ENCODE assay signal across 1 cellular context in genomic region chr5:174734571-174735497, GRCh38.
TF ChIP-seq lines count a peak whose summit lies in the region.

No MANE protein-coding gene starts in this region.

TF ChIP-seq in HepG2, 621 proteins besides CTCF, POLR2A, EP300 and RAD21:
- TF ChIP-seq RNF219 (CRISPR knock-in tag; IDR thresholded peaks at IDR 0.05) (no peak), EZH2 (conservative IDR thresholded peaks at IDR 0.05; ENCODE audit: low read depth, low read length) (0 out of 2 replicates have a peak, but pooled peaks have one; percentile 24)
